21 cellular contexts compared by ENCODE assay signal in genomic region chr4:1239949-1240305, GRCh38. TPM values are rescaled to one million over a fixed set of nuclear protein-coding genes. Genes with fewer than 3 reads are reported as not detected.
A peak's percentile ranks its signal among the peaks of the same experiment; 100 is the strongest.
DNase-seq lines count a peak whose midpoint lies in the region; ATAC-seq and TF ChIP-seq lines count a peak whose summit lies in the region.
"Had no signal": no experiment of that assay in that cellular context is flagged by ENCODE, and none has a peak within 500 bp of the region (broad histone marks: within the 10 kb centered on the region; RNA-seq: fewer than 3 reads in every experiment).

No MANE protein-coding gene starts in this region.

- no peak overlapping the region for H3K4me3 Mint-ChIP-seq in activated CD8-positive, alpha-beta T cell treated with anti-CD3 and anti-CD28 coated beads for 36 hours
- H3K4me3 Mint-ChIP-seq: CD8-positive, alpha-beta T cell; HFFc6; IgD-negative memory B cell had no signal

- H3K27me3 ChIP-seq in right atrium auricular region, result no peaks in the 10 kb centered on the region
- H3K27me3 ChIP-seq: BLaER1 had no signal

- no peak overlapping the region for H3K27ac ChIP-seq in right atrium auricular region
- H3K27ac ChIP-seq: BLaER1, HL-60 had no signal

- peaks cover 20% of the 10 kb centered on the region for H3K4me1 Mint-ChIP-seq in activated CD8-positive, alpha-beta T cell treated with anti-CD3 and anti-CD28 coated beads for 36 hours (ENCODE audit: low read depth)

- H3K27ac Mint-ChIP-seq in activated CD8-positive, alpha-beta T cell treated with anti-CD3 and anti-CD28 coated beads for 36 hours, result no peak overlapping the region
- H3K27ac Mint-ChIP-seq: CD8-positive, alpha-beta T cell; HFFc6 had no signal

- peaks cover 53% of the 10 kb centered on the region for H3K36me3 ChIP-seq in right atrium auricular region
- H3K36me3 ChIP-seq in mucosa of descending colon (ENCODE audit: low read depth), result no peaks in the 10 kb centered on the region

- peaks cover 0 to 41% of the 10 kb centered on the region in 2 donors for H3K4me1 ChIP-seq in right atrium auricular region
- peaks cover 33% of the 10 kb centered on the region for H3K4me1 ChIP-seq in mucosa of descending colon (ENCODE audit: low read depth)

- no peaks in the 10 kb centered on the region for H3K27me3 Mint-ChIP-seq in activated CD8-positive, alpha-beta T cell treated with anti-CD3 and anti-CD28 coated beads for 36 hours
- H3K27me3 Mint-ChIP-seq: IgD-negative memory B cell had no signal

- DNase-seq in Right ventricle myocardium inferior (ENCODE audit: missing footprints) (peak; percentile 18), right atrium auricular region (ENCODE audit: low spot score) (no peak), HuH-7.5 (ENCODE audit: low spot score) (peak; percentile 20), mucosa of descending colon (peak in 2 of 3 donors; percentile 15 to 27), HPDE6-E6E7 (ENCODE audit: extremely low spot score) (no peak), foreskin fibroblast (no peak)
- no peak for DNase-seq in activated CD8-positive, alpha-beta T cell treated with anti-CD3 and anti-CD28 coated beads for 36 hours
- DNase-seq: CD8-positive, alpha-beta T cell; HFFc6; Karpas-422; NCI-H1048; NCI-H1436; NCI-H1930; NCI-H226; NCI-H524; NCI-H82; OCI-M1; SHP77 had no signal

- no peaks in the 10 kb centered on the region for H3K9me3 Mint-ChIP-seq in activated CD8-positive, alpha-beta T cell treated with anti-CD3 and anti-CD28 coated beads for 36 hours
- H3K9me3 Mint-ChIP-seq: CD8-positive, alpha-beta T cell; HFFc6; IgD-negative memory B cell had no signal

- no peak for ATAC-seq in Right ventricle myocardium inferior
- no peak for ATAC-seq in mucosa of descending colon
- no peak for ATAC-seq in activated CD8-positive, alpha-beta T cell treated with anti-CD3 and anti-CD28 coated beads for 36 hours
- ATAC-seq: CD8-positive, alpha-beta T cell had no signal

- CTCF ChIA-PET in activated CD8-positive, alpha-beta T cell treated with anti-CD3 and anti-CD28 coated beads for 36 hours (lab: Charles Lee), result no interaction called here

- TF ChIP-seq CTCF in right atrium auricular region (IDR thresholded peaks at IDR 0.05) (no peak), mucosa of descending colon (IDR thresholded peaks at IDR 0.05) (no peak), foreskin fibroblast (IDR thresholded peaks at IDR 0.05; ENCODE audit: low read depth, low read length) (no peak)
- no peak for TF ChIP-seq CTCF in activated CD8-positive, alpha-beta T cell treated with anti-CD3 and anti-CD28 coated beads for 36 hours (IDR thresholded peaks at IDR 0.05)

- no peak overlapping the region for H3K4me3 ChIP-seq in right atrium auricular region
- H3K4me3 ChIP-seq in mucosa of descending colon, result no peak overlapping the region
- no peak overlapping the region for H3K4me3 ChIP-seq in foreskin fibroblast (ENCODE audit: low read depth in 1 of 2, low read length in 2 of 2)
- H3K4me3 ChIP-seq: BLaER1 had no signal

- POLR2A ChIA-PET in activated CD8-positive, alpha-beta T cell treated with anti-CD3 and anti-CD28 coated beads for 36 hours (lab: Charles Lee), result interaction anchor here (0.6 kb wide), 1 partner anchor 341 kb away, joined by 5 read pairs; no protein-coding TSS in a partner anchor

- no peaks in the 10 kb centered on the region for H3K9me3 ChIP-seq in right atrium auricular region
- no peaks in the 10 kb centered on the region for H3K9me3 ChIP-seq in mucosa of descending colon
- H3K9me3 ChIP-seq: BLaER1 had no signal

- H3K36me3 Mint-ChIP-seq in activated CD8-positive, alpha-beta T cell treated with anti-CD3 and anti-CD28 coated beads for 36 hours (ENCODE audit: low read depth), result peaks cover 10% of the 10 kb centered on the region
- H3K36me3 Mint-ChIP-seq: IgD-negative memory B cell had no signal

- intact Hi-C loops in Right ventricle myocardium inferior (cut with DNase I), result no loop called here
- intact Hi-C loops in mucosa of descending colon (cut with DNase I, micrococcal nuclease), result no loop called here
- intact Hi-C loops in activated CD8-positive, alpha-beta T cell treated with anti-CD3 and anti-CD28 coated beads for 36 hours (cut with micrococcal nuclease), result no loop called here

RNA-seq across cellular contexts. Expression of gene CTBP1, which starts 9.0 kb away (rescaled TPM):
- total RNA-seq in Right ventricle myocardium inferior, result 121 TPM
- 100 to 1,000 TPM; 104 to 140 TPM for total RNA-seq in right atrium auricular region
- 100 to 1,000 TPM; 151 to 188 (median 168) TPM for total RNA-seq in mucosa of descending colon
- total RNA-seq in activated CD8-positive, alpha-beta T cell treated with anti-CD3 and anti-CD28 coated beads for 36 hours, result 100 to 1,000 TPM; 136 TPM

RNA-seq across cellular contexts. Expression of gene MAEA, which starts 49.8 kb away (rescaled TPM):
- 50.4 TPM for total RNA-seq in Right ventricle myocardium inferior
- 10 to 100 TPM; 46.0 to 51.7 TPM for total RNA-seq in right atrium auricular region
- total RNA-seq in mucosa of descending colon, result 100 to 1,000 TPM in 1 of 3 donors, 10 to 100 TPM in 2; 75.5 to 112 (median 98.4) TPM
- total RNA-seq in activated CD8-positive, alpha-beta T cell treated with anti-CD3 and anti-CD28 coated beads for 36 hours, result 10 to 100 TPM; 32.3 to 37.0 TPM

Comparison
In these comparisons a context has a peak if more than half of its experiments do, and no peak if none do; other contexts are left out.
1. DNase-seq: peak in Right ventricle myocardium inferior (single experiment), HuH-7.5 (single experiment) and mucosa of descending colon (2 of 3); none in right atrium auricular region (single experiment), activated CD8-positive, alpha-beta T cell treated with anti-CD3 and anti-CD28 coated beads for 36 hours (single experiment), HPDE6-E6E7 (single experiment) and foreskin fibroblast (0 of 2).